In the genomic region with DNA sequence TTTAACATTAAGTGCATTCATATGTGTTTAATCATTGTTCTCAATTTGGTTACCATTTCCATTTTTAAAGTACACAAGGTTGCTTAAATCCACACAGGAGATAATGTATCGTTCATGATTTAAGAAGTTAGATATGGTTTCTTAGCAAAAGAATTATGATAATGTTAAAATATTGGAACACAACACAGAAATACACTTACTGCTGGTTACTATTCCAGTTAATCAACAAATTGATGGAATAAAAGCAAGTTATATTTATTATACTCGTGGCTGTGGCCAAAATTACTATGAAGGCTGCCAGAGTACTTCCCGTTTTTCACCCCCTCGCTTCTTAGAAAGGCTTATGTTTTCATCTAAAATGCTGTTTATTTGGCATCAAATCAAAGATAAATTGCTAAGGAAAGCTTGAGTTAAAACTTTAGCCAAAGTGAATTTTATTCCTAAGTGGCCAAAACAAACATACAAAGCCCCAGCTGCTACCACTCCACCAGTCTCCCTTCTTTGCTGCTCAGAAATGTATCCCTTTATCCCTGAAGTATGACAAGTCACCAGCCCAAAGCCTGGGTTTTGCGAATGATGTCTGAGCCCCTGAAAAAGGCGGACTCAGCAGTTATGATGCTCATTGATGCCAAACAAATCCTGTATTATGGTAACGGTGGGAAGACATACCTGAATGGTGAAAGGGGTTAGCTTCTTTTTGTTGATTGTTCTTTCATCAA, we compare ENCODE assay signal across 20 cellular contexts. TPM values are rescaled to one million over a fixed set of nuclear protein-coding genes. Genes with fewer than 3 reads are reported as not detected.
DNase-seq lines count a peak whose midpoint lies in the region; ATAC-seq and TF ChIP-seq lines count a peak whose summit lies in the region.
"Had no signal": no experiment of that assay in that cellular context is flagged by ENCODE, and none has a peak within 500 bp of the region (broad histone marks: within the 10 kb centered on the region; RNA-seq: fewer than 3 reads in every experiment).

No MANE protein-coding gene starts in this region.

- H3K27me3 ChIP-seq in GM23338 (ENCODE audit: insufficient read depth) (no peaks in the 10 kb centered on the region), neuronal stem cell (ENCODE audit: control insufficient read depth in 3 of 3, insufficient read depth in 3 of 3, low read depth in 1 of 3, low read length in 3 of 3) (no peaks in the 10 kb centered on the region)
- H3K27me3 ChIP-seq: vagina had no signal

- H2BK12ac ChIP-seq in neuronal stem cell (ENCODE audit: low read length), result no peak overlapping the region

- H3K9ac ChIP-seq in neuronal stem cell (ENCODE audit: low read depth, low read length, poor library complexity), result no peak overlapping the region
- H3K9ac ChIP-seq: parathyroid adenoma had no signal

- peaks cover 48% of the 10 kb centered on the region for H3K36me3 Mint-ChIP-seq in activated naive CD4-positive, alpha-beta T cell treated with anti-CD3 and anti-CD28 coated beads, Interleukin-2, amount 50 U/mL, for 24 hours
- H3K36me3 Mint-ChIP-seq in GM23338 (ENCODE audit: low read depth), result no peaks in the 10 kb centered on the region
- peaks cover 90% of the 10 kb centered on the region for H3K36me3 Mint-ChIP-seq in activated naive CD8-positive, alpha-beta T cell treated with anti-CD3 and anti-CD28 coated beads, Interleukin-2, amount 50 U/mL, for 24 hours (ENCODE audit: low read depth)
- H3K36me3 Mint-ChIP-seq in nephron (ENCODE audit: low read depth), result no peaks in the 10 kb centered on the region
- H3K36me3 Mint-ChIP-seq in T-helper 2 cell treated with Interferon-gamma antibody and Interleukin-4, amounts not matched to agents 5 μg/mL and 100 μg/mL, for 36 hours (ENCODE audit: low read depth), result peaks cover 80% of the 10 kb centered on the region

- no peak overlapping the region for H3K14ac ChIP-seq in neuronal stem cell (ENCODE audit: low read length)

- H2BK5ac ChIP-seq in neuronal stem cell (ENCODE audit: low read length), result no peak overlapping the region

- no peak for DNase-seq in activated naive CD4-positive, alpha-beta T cell (lab: John Stamatoyannopoulos, UW)
- DNase-seq in GM23338 (ENCODE audit: low spot score) (no peak), neuronal stem cell (ENCODE audit: low spot score) (no peak)
- DNase-seq in activated naive CD8-positive, alpha-beta T cell treated with anti-CD3 and anti-CD28 coated beads, Interleukin-2, amount 50 U/mL, for 24 hours, result no peak
- no peak for DNase-seq in T-helper 2 cell treated with Interferon-gamma antibody and Interleukin-4, amounts not matched to agents 5 μg/mL and 100 μg/mL, for 36 hours (ENCODE audit: low spot score)
- DNase-seq: amygdala; effector CD8-positive, alpha-beta T cell; glutamatergic neuron; KG1; NCI-H2081; NCI-H524 treated with DMSO at 0.1 percent for 48 hours; SIG-M5; stimulated activated CD4-positive, alpha-beta T cell treated with anti-CD3 and anti-CD28 coated beads, Interleukin-2, amount 100 ng/mL, for 48 hours had no signal

- H3K27ac ChIP-seq in GM23338 (ENCODE audit: low read depth) (no peak overlapping the region), neuronal stem cell (replicated peaks; ENCODE audit: low read length) (no peak overlapping the region)
- H3K27ac ChIP-seq: HL-60, parathyroid adenoma, skin epidermis, vagina had no signal

- no peak overlapping the region for H2BK15ac ChIP-seq in neuronal stem cell (ENCODE audit: low read length)

- H3K4me1 ChIP-seq in GM23338 (ENCODE audit: insufficient read depth), result no peaks in the 10 kb centered on the region
- H3K4me1 ChIP-seq in neuronal stem cell (ENCODE audit: control insufficient read depth in 2 of 2, insufficient read depth in 1 of 2, low read depth in 1 of 2, low read length in 2 of 2), result no peaks in the 10 kb centered on the region
- H3K4me1 ChIP-seq: parathyroid adenoma, vagina had no signal

- H3K36me3 ChIP-seq in GM23338 (ENCODE audit: insufficient read depth) (no peaks in the 10 kb centered on the region), neuronal stem cell (replicated peaks in 1 of 2; ENCODE audit: control insufficient read depth in 2 of 2, insufficient read depth in 2 of 2, low read length in 2 of 2) (no peaks in the 10 kb centered on the region)
- H3K36me3 ChIP-seq: vagina had no signal

- H4K20me1 ChIP-seq in GM23338 (replicated peaks; ENCODE audit: insufficient read depth), result no peaks in the 10 kb centered on the region

- no peak overlapping the region for H3K4ac ChIP-seq in neuronal stem cell (ENCODE audit: low read length)

- no peak for TF ChIP-seq CTCF in GM23338 (conservative IDR thresholded peaks at IDR 0.05; ENCODE audit: low read depth in 2 of 2)
- TF ChIP-seq CTCF in nephron (IDR thresholded peaks at IDR 0.05; ENCODE audit: unreplicated experiment in 3 of 3), result no peak

- H3K9me3 ChIP-seq in neuronal stem cell (replicated peaks in 1 of 2; ENCODE audit: control insufficient read depth in 2 of 2, insufficient read depth in 1 of 2, low read depth in 1 of 2, low read length in 2 of 2), result no peaks in the 10 kb centered on the region
- H3K9me3 ChIP-seq: vagina had no signal

- H3K27me3 Mint-ChIP-seq in activated naive CD4-positive, alpha-beta T cell treated with anti-CD3 and anti-CD28 coated beads, Interleukin-2, amount 50 U/mL, for 24 hours, result no peaks in the 10 kb centered on the region
- H3K27me3 Mint-ChIP-seq in GM23338 (ENCODE audit: insufficient read depth, low read depth, poor library complexity), result peaks cover 2% of the 10 kb centered on the region
- no peaks in the 10 kb centered on the region for H3K27me3 Mint-ChIP-seq in activated naive CD8-positive, alpha-beta T cell treated with anti-CD3 and anti-CD28 coated beads, Interleukin-2, amount 50 U/mL, for 24 hours
- H3K27me3 Mint-ChIP-seq in nephron (ENCODE audit: low read depth), result peaks cover 2% of the 10 kb centered on the region
- H3K27me3 Mint-ChIP-seq in T-helper 2 cell treated with Interferon-gamma antibody and Interleukin-4, amounts not matched to agents 5 μg/mL and 100 μg/mL, for 36 hours (ENCODE audit: low read depth), result no peaks in the 10 kb centered on the region

- H3F3A ChIP-seq in GM23338 (replicated peaks; ENCODE audit: low read depth), result no peaks in the 10 kb centered on the region

- no peaks in the 10 kb centered on the region for H3K9me2 ChIP-seq in GM23338 (ENCODE audit: insufficient read depth)

- ATAC-seq in GM23338 (no peak), HG03521 (IDR thresholded peaks at IDR 0.05; ENCODE audit: unreplicated experiment) (no peak)
- ATAC-seq in activated naive CD8-positive, alpha-beta T cell treated with anti-CD3 and anti-CD28 coated beads, Interleukin-2, amount 50 U/mL, for 24 hours, result no peak

- H3K27ac Mint-ChIP-seq in activated naive CD4-positive, alpha-beta T cell treated with anti-CD3 and anti-CD28 coated beads, Interleukin-2, amount 50 U/mL, for 24 hours, result peak overlapping the region; percentile 66
- H3K27ac Mint-ChIP-seq in GM23338 (no peak overlapping the region), nephron (peak overlapping the region; percentile 81 to 94 (median 87))
- peak overlapping the region; percentile 91 for H3K27ac Mint-ChIP-seq in activated naive CD8-positive, alpha-beta T cell treated with anti-CD3 and anti-CD28 coated beads, Interleukin-2, amount 50 U/mL, for 24 hours
- H3K27ac Mint-ChIP-seq in T-helper 2 cell treated with Interferon-gamma antibody and Interleukin-4, amounts not matched to agents 5 μg/mL and 100 μg/mL, for 36 hours, result no peak overlapping the region

- H3K18ac ChIP-seq in neuronal stem cell (ENCODE audit: low read length), result no peak overlapping the region

- no peak overlapping the region for H4K8ac ChIP-seq in neuronal stem cell (ENCODE audit: low read depth, low read length)

- no CpG with 5 or more reads among the region's 7 CpGs for WGBS in neuronal stem cell (ENCODE audit: extremely low coverage in 2 of 2, insufficient read length in 2 of 2, insufficient replicate concordance in 1 of 2), 2 donors

- no peak overlapping the region for H3K4me3 Mint-ChIP-seq in activated naive CD4-positive, alpha-beta T cell treated with anti-CD3 and anti-CD28 coated beads, Interleukin-2, amount 50 U/mL, for 24 hours
- H3K4me3 Mint-ChIP-seq in GM23338 (no peak overlapping the region), nephron (no peak overlapping the region)
- no peak overlapping the region for H3K4me3 Mint-ChIP-seq in activated naive CD8-positive, alpha-beta T cell treated with anti-CD3 and anti-CD28 coated beads, Interleukin-2, amount 50 U/mL, for 24 hours
- no peak overlapping the region for H3K4me3 Mint-ChIP-seq in T-helper 2 cell treated with Interferon-gamma antibody and Interleukin-4, amounts not matched to agents 5 μg/mL and 100 μg/mL, for 36 hours

- no peaks in the 10 kb centered on the region for H3K79me1 ChIP-seq in neuronal stem cell (ENCODE audit: low read depth, low read length)

- H3K9me3 Mint-ChIP-seq in activated naive CD4-positive, alpha-beta T cell treated with anti-CD3 and anti-CD28 coated beads, Interleukin-2, amount 50 U/mL, for 24 hours, result no peaks in the 10 kb centered on the region
- H3K9me3 Mint-ChIP-seq in GM23338 (no peaks in the 10 kb centered on the region), nephron (no peaks in the 10 kb centered on the region)
- no peaks in the 10 kb centered on the region for H3K9me3 Mint-ChIP-seq in activated naive CD8-positive, alpha-beta T cell treated with anti-CD3 and anti-CD28 coated beads, Interleukin-2, amount 50 U/mL, for 24 hours
- no peaks in the 10 kb centered on the region for H3K9me3 Mint-ChIP-seq in T-helper 2 cell treated with Interferon-gamma antibody and Interleukin-4, amounts not matched to agents 5 μg/mL and 100 μg/mL, for 36 hours

- H3K4me3 ChIP-seq in GM23338 (no peak overlapping the region), neuronal stem cell (ENCODE audit: low read length in 2 of 2) (no peak overlapping the region)
- H3K4me3 ChIP-seq: skin epidermis, vagina had no signal

- no peak overlapping the region for H2BK120ac ChIP-seq in neuronal stem cell (ENCODE audit: low read depth, low read length)

- H4K91ac ChIP-seq in neuronal stem cell (ENCODE audit: low read depth, low read length, poor library complexity), result no peak overlapping the region

- no peaks in the 10 kb centered on the region for H3K79me2 ChIP-seq in GM23338 (replicated peaks; ENCODE audit: insufficient read depth)
- H3K79me2 ChIP-seq: parathyroid adenoma had no signal

- H3K4me2 ChIP-seq in GM23338, result no peak overlapping the region
- H3K4me2 ChIP-seq in neuronal stem cell (ENCODE audit: insufficient read depth, low read length, poor library complexity, severe bottlenecking), result no peak overlapping the region

- H3K4me1 Mint-ChIP-seq in activated naive CD4-positive, alpha-beta T cell treated with anti-CD3 and anti-CD28 coated beads, Interleukin-2, amount 50 U/mL, for 24 hours, result peaks cover 60% of the 10 kb centered on the region
- H3K4me1 Mint-ChIP-seq in GM23338, result peaks cover 4% of the 10 kb centered on the region
- H3K4me1 Mint-ChIP-seq in activated naive CD8-positive, alpha-beta T cell treated with anti-CD3 and anti-CD28 coated beads, Interleukin-2, amount 50 U/mL, for 24 hours, result peaks cover 71% of the 10 kb centered on the region
- peaks cover 15% of the 10 kb centered on the region for H3K4me1 Mint-ChIP-seq in nephron
- peaks cover 42% of the 10 kb centered on the region for H3K4me1 Mint-ChIP-seq in T-helper 2 cell treated with Interferon-gamma antibody and Interleukin-4, amounts not matched to agents 5 μg/mL and 100 μg/mL, for 36 hours (ENCODE audit: low read depth)

- H2AFZ ChIP-seq in GM23338 (peak overlapping the region; percentile 34; the same call in 1 of the 2 replicates), neuronal stem cell (ENCODE audit: low read length) (no peak overlapping the region)
- H2AFZ ChIP-seq: parathyroid adenoma had no signal

- no peak overlapping the region for H2AK5ac ChIP-seq in neuronal stem cell (ENCODE audit: low read depth, low read length)

- H3K23ac ChIP-seq in neuronal stem cell (ENCODE audit: low read depth, low read length, poor library complexity), result no peak overlapping the region

RNA-seq across cellular contexts. Expression of gene LCP1, which starts 27.7 kb away (rescaled TPM):
- 3.4 and 6.6 TPM in 2 replicates for total RNA-seq in GM23338 (2014; rRNA removed; shearing (Covaris generic))
- polyA plus RNA-seq in GM23338 (2016; fragmentation: Nextera tagmentation; extraction: Ambion mirVana), result 1.9 and 2.7 TPM in 2 replicates
- 0.22 TPM for polyA plus RNA-seq in neuronal stem cell (2013, experiment 1 of 2)
- polyA plus RNA-seq in neuronal stem cell (2013, experiment 2 of 2), result 0.21 TPM

RNA-seq across cellular contexts. Expression of gene CPB2, which starts 49.5 kb away (rescaled TPM):
- not detected in 2 replicates for total RNA-seq in GM23338 (2014; rRNA removed; shearing (Covaris generic))
- polyA plus RNA-seq in GM23338 (2016; fragmentation: Nextera tagmentation; extraction: Ambion mirVana), result 0.47 and 0.73 TPM in 2 replicates
- not detected for polyA plus RNA-seq in neuronal stem cell (2013, experiment 1 of 2)
- polyA plus RNA-seq in neuronal stem cell (2013, experiment 2 of 2), result not detected
- total RNA-seq: vagina had no signal

RNA-seq across cellular contexts. Expression of gene LRRC63, which starts 57.4 kb away (rescaled TPM):
- not detected in 2 replicates for total RNA-seq in GM23338 (2014; rRNA removed; shearing (Covaris generic))
- polyA plus RNA-seq in GM23338 (2016; fragmentation: Nextera tagmentation; extraction: Ambion mirVana), result not detected in 2 replicates
- polyA plus RNA-seq in neuronal stem cell (2013, experiment 1 of 2), result 0.04 TPM
- not detected for polyA plus RNA-seq in neuronal stem cell (2013, experiment 2 of 2)

Comparison
In these comparisons a context has a peak if more than half of its experiments do, and no peak if none do; other contexts are left out.
1. H3K27ac Mint-ChIP-seq: peak in activated naive CD4-positive, alpha-beta T cell treated with anti-CD3 and anti-CD28 coated beads, Interleukin-2, amount 50 U/mL, for 24 hours (single experiment), activated naive CD8-positive, alpha-beta T cell treated with anti-CD3 and anti-CD28 coated beads, Interleukin-2, amount 50 U/mL, for 24 hours (single experiment) and nephron (3 of 3); none in GM23338 (single experiment) and T-helper 2 cell treated with Interferon-gamma antibody and Interleukin-4, amounts not matched to agents 5 μg/mL and 100 μg/mL, for 36 hours (single experiment).